26 cellular contexts compared by ENCODE assay signal in the genomic region with DNA sequence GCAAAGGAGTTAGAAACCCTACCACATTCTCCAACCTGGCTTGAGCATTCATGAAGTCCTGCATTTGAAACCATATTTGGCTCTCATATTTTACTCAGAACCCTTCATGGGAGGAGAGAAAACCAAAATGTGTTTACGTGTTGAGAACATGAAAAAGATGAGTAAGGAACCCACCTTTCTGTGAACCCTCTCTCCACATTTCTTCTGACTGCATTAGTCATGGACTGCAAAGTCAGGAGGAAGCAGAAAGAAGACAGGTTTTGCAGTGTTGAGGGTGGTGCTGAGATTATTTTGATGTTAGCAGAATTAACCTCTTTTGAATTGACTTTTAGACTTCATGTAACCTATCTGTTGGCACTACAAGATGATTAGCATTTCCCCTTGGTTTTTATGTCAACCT. TPM values are rescaled to one million over a fixed set of nuclear protein-coding genes. Genes with fewer than 3 reads are reported as not detected.
DNase-seq lines count a peak whose midpoint lies in the region; ATAC-seq and TF ChIP-seq lines count a peak whose summit lies in the region.
"Had no signal": no experiment of that assay in that cellular context is flagged by ENCODE, and none has a peak within 500 bp of the region (broad histone marks: within the 10 kb centered on the region; RNA-seq: fewer than 3 reads in every experiment).

No MANE protein-coding gene starts in this region.

- CTCF ChIA-PET in Panc1 (lab: Charles Lee) = no interaction called here
- CTCF ChIA-PET in GM10248 (lab: Yijun Ruan, JAX) = interaction anchor here (1.9 kb wide), 1 partner anchor 13 kb away, joined by 17 read pairs; no protein-coding TSS in a partner anchor

- no peak overlapping the region for H3K27ac Mint-ChIP-seq in natural killer cell
- H3K27ac Mint-ChIP-seq: CD4-positive, alpha-beta T cell had no signal

- intact Hi-C loops in Panc1 (cut with micrococcal nuclease; ENCODE audit: unreplicated experiment) (no loop called here), esophagus squamous epithelium (cut with DNase I) (no loop called here), natural killer cell (cut with micrococcal nuclease) (no loop called here)

- TF ChIP-seq CTCF in Panc1 (IDR thresholded peaks at IDR 0.05) (no peak), choroid plexus epithelial cell (conservative IDR thresholded peaks at IDR 0.05; ENCODE audit: low read depth, low read length) (no peak), esophagus squamous epithelium (IDR thresholded peaks at IDR 0.05) (no peak), natural killer cell (IDR thresholded peaks at IDR 0.05) (no peak), GM10248 (IDR thresholded peaks at IDR 0.05; ENCODE audit: control extremely low read depth, extremely low read depth, low read depth, missing control alignments) (no peak)

- POLR2A ChIA-PET in Panc1 (lab: Charles Lee) = no interaction called here
- POLR2A ChIA-PET in GM10248 (lab: Yijun Ruan, JAX) = no interaction called here

- H3K4me1 Mint-ChIP-seq in activated T-cell treated with anti-CD3 and anti-CD28 coated beads, Interleukin-2, amount 50 U/mL, for 4 hours (ENCODE audit: low read depth) = peaks cover 2% of the 10 kb centered on the region
- no peaks in the 10 kb centered on the region for H3K4me1 Mint-ChIP-seq in natural killer cell

- TF ChIP-seq POLR2A in esophagus squamous epithelium (IDR thresholded peaks at IDR 0.05) = no peak

- H3K9me3 ChIP-seq in Panc1 (ENCODE audit: control insufficient read depth, insufficient read depth, low read depth, low read length) (no peaks in the 10 kb centered on the region), esophagus squamous epithelium (no peaks in the 10 kb centered on the region)
- H3K9me3 ChIP-seq: BLaER1, SJCRH30 had no signal

- ATAC-seq in activated T-cell treated with anti-CD3 and anti-CD28 coated beads, Interleukin-2, amount 50 U/mL, for 4 hours = peak; percentile 65 to 71
- ATAC-seq in Panc1 = no peak
- no peak for ATAC-seq in natural killer cell
- ATAC-seq: HepG2, K562, PC-3, Right ventricle myocardium inferior had no signal

- in situ Hi-C loops in Panc1 (cut with HindIII; ENCODE audit: low pct_unique_long_range_greater_than_20kb, low sequenced_read_pairs) = no loop called here

- no peaks in the 10 kb centered on the region for H3K36me3 ChIP-seq in Panc1 (ENCODE audit: control insufficient read depth, insufficient read depth, low read length)
- H3K36me3 ChIP-seq in esophagus squamous epithelium = no peaks in the 10 kb centered on the region
- H3K36me3 ChIP-seq: BLaER1, SJCRH30 had no signal

- peaks cover 4% of the 10 kb centered on the region; the same call in 1 of the 2 replicates for H3K4me1 ChIP-seq in Panc1 (ENCODE audit: control insufficient read depth, insufficient read depth, low read length)
- H3K4me1 ChIP-seq in esophagus squamous epithelium = peaks cover 0 to 16% (median 0%) of the 10 kb centered on the region in 3 donors
- H3K4me1 ChIP-seq: SJCRH30 had no signal

- H3K27me3 Mint-ChIP-seq in activated T-cell treated with anti-CD3 and anti-CD28 coated beads, Interleukin-2, amount 50 U/mL, for 4 hours (ENCODE audit: low read depth) = no peaks in the 10 kb centered on the region
- no peaks in the 10 kb centered on the region for H3K27me3 Mint-ChIP-seq in natural killer cell (ENCODE audit: low read depth in 2 of 2)
- H3K27me3 Mint-ChIP-seq: CD4-positive, alpha-beta T cell had no signal

- no peaks in the 10 kb centered on the region for H3K27me3 ChIP-seq in Panc1 (ENCODE audit: control insufficient read depth, insufficient read depth, low read length)
- no peaks in the 10 kb centered on the region for H3K27me3 ChIP-seq in esophagus squamous epithelium
- H3K27me3 ChIP-seq: BLaER1, SJCRH30 had no signal

- no TSS peak for BruUV-seq in Panc1 (replicated peaks; lab: Mats Ljungman, UMichigan)

- peak overlapping the region; percentile 15; the same call in 1 of the 2 replicates for H3K27ac ChIP-seq in Panc1 (ENCODE audit: low read length)
- peak overlapping the region in 3 of 4 donors; percentile 39 to 71 (median 40) for H3K27ac ChIP-seq in esophagus squamous epithelium
- H3K27ac ChIP-seq: BLaER1, SJCRH30 had no signal

- no peak overlapping the region for H3K4me3 Mint-ChIP-seq in activated T-cell treated with anti-CD3 and anti-CD28 coated beads, Interleukin-2, amount 50 U/mL, for 4 hours
- no peak overlapping the region for H3K4me3 Mint-ChIP-seq in natural killer cell
- H3K4me3 Mint-ChIP-seq: CD4-positive, alpha-beta T cell had no signal

- no peak for DNase-seq in activated T-cell treated with anti-CD3 and anti-CD28 coated beads, Interleukin-2, amount 50 U/mL, for 4 hours
- no peak for DNase-seq in activated T-cell treated with anti-CD3 and anti-CD28 coated beads for 4 hours
- DNase-seq in Panc1 (ENCODE audit: low read depth, low spot score) = no peak
- DNase-seq in choroid plexus epithelial cell (ENCODE audit: low read depth) = peak; percentile 33
- no peak for DNase-seq in esophagus squamous epithelium (lab: John Stamatoyannopoulos, UW)
- no peak for DNase-seq in natural killer cell
- no peak for DNase-seq in NCI-H2171 treated with DMSO at 0.1 percent for 48 hours (lab: John Stamatoyannopoulos, UW)
- DNase-seq in GM10248 (ENCODE audit: extremely low spot score) = no peak
- DNase-seq: CD4-positive, alpha-beta T cell; H7; Kasumi-1; MV-4-11; NCI-H1105; NCI-H1436 treated with DMSO at 0.1 percent for 48 hours; NCI-H187 treated with DMSO at 0.1 percent for 48 hours; NCI-H524; NCI-H748 treated with DMSO at 0.1 percent for 48 hours; PC-3; SJCRH30 had no signal

- no peaks in the 10 kb centered on the region for H3K36me3 Mint-ChIP-seq in activated T-cell treated with anti-CD3 and anti-CD28 coated beads, Interleukin-2, amount 50 U/mL, for 4 hours (ENCODE audit: insufficient read depth)
- H3K36me3 Mint-ChIP-seq in natural killer cell = no peaks in the 10 kb centered on the region

- H3K4me3 ChIP-seq in Panc1 (ENCODE audit: low read depth in 2 of 2, low read length in 2 of 2) = no peak overlapping the region
- H3K4me3 ChIP-seq in choroid plexus epithelial cell (ENCODE audit: low read depth, low read length) = no peak overlapping the region
- no peak overlapping the region for H3K4me3 ChIP-seq in esophagus squamous epithelium
- H3K4me3 ChIP-seq: BLaER1, K562, SJCRH30 had no signal

- 60 to 78% methylated on average over 1 of the region's 1 CpG for WGBS in esophagus squamous epithelium, 2 donors

- no peaks in the 10 kb centered on the region for H3K9me3 Mint-ChIP-seq in activated T-cell treated with anti-CD3 and anti-CD28 coated beads, Interleukin-2, amount 50 U/mL, for 4 hours
- no peaks in the 10 kb centered on the region for H3K9me3 Mint-ChIP-seq in natural killer cell
- H3K9me3 Mint-ChIP-seq: CD4-positive, alpha-beta T cell had no signal

RNA-seq across cellular contexts. Expression of a gene that starts 4.9 kb away (rescaled TPM):
- not detected for total RNA-seq in activated T-cell treated with anti-CD3 and anti-CD28 coated beads, Interleukin-2, amount 50 U/mL, for 4 hours
- not detected for total RNA-seq in Panc1 (2021; ENCODE audit: unreplicated experiment)
- polyA plus RNA-seq in Panc1 (2012; ENCODE audit: insufficient read length) = not detected
- total RNA-seq in esophagus squamous epithelium = not detected
- total RNA-seq in natural killer cell = not detected
- total RNA-seq: H7, HepG2, HT1080, K562, PC-3, Right ventricle myocardium inferior, RPMI7951, SJCRH30 had no signal
- polyA plus RNA-seq: AG04450, HepG2, K562 had no signal

RNA-seq across cellular contexts. Expression of a gene that starts 9.7 kb away (rescaled TPM):
- total RNA-seq in activated T-cell treated with anti-CD3 and anti-CD28 coated beads, Interleukin-2, amount 50 U/mL, for 4 hours = under 1 TPM; 0.13 to 0.41 (median 0.28) TPM
- total RNA-seq in Panc1 (2021; ENCODE audit: unreplicated experiment) = 43.8 TPM
- 12.1 TPM for polyA plus RNA-seq in Panc1 (2012; ENCODE audit: insufficient read length)
- total RNA-seq in esophagus squamous epithelium = 10 to 100 TPM in 1 of 4 donors, 1 to 10 TPM in 2, under 1 TPM in 1; 0.61 to 12.3 (median 2.6) TPM
- total RNA-seq in natural killer cell = 1 to 10 TPM; 1.0 to 4.9 (median 2.7) TPM

RNA-seq across cellular contexts. Expression of a gene that starts 31.6 kb away (rescaled TPM):
- total RNA-seq in activated T-cell treated with anti-CD3 and anti-CD28 coated beads, Interleukin-2, amount 50 U/mL, for 4 hours = 10 to 100 TPM in 2 of 3 donors, 1 to 10 TPM in 1; 7.8 to 11.9 (median 10.7) TPM
- total RNA-seq in Panc1 (2021; ENCODE audit: unreplicated experiment) (11.1 TPM), esophagus squamous epithelium (10 to 100 TPM in 1 of 4 donors, 1 to 10 TPM in 3; 4.2 to 12.4 (median 6.5) TPM), natural killer cell (10 to 100 TPM; 17.7 to 23.6 (median 20.4) TPM)
- polyA plus RNA-seq in Panc1 (2012; ENCODE audit: insufficient read length) = 3.6 TPM

RNA-seq across cellular contexts. Expression of a gene that starts 55.0 kb away (rescaled TPM):
- 1 to 10 TPM; 2.1 to 3.9 (median 3.4) TPM for total RNA-seq in activated T-cell treated with anti-CD3 and anti-CD28 coated beads, Interleukin-2, amount 50 U/mL, for 4 hours
- 29.8 TPM for total RNA-seq in Panc1 (2021; ENCODE audit: unreplicated experiment)
- 5.2 TPM for polyA plus RNA-seq in Panc1 (2012; ENCODE audit: insufficient read length)
- total RNA-seq in esophagus squamous epithelium = 10 to 100 TPM in 1 of 4 donors, 1 to 10 TPM in 3; 1.0 to 14.6 (median 4.2) TPM
- total RNA-seq in natural killer cell = 10 to 100 TPM; 12.0 to 31.7 (median 12.2) TPM

Comparison
In these comparisons a context has a peak if more than half of its experiments do, and no peak if none do; other contexts are left out.
1. ATAC-seq: peak in activated T-cell treated with anti-CD3 and anti-CD28 coated beads, Interleukin-2, amount 50 U/mL, for 4 hours (2 of 2); none in Panc1 (single experiment) and natural killer cell (0 of 3).